Comparison of ENCODE assay signal across 1 cellular context in genomic region chr1:52365091-52365745, GRCh38.
TF ChIP-seq lines count a peak whose summit lies in the region.

No MANE protein-coding gene starts in this region.

TF ChIP-seq in GM12878, 131 proteins besides CTCF, POLR2A, EP300 and RAD21:
- TF ChIP-seq MLLT1 (IDR thresholded peaks at IDR 0.05) (0 out of 2 replicates have a peak, but pooled peaks have one; percentile 60), BCL11A (IDR thresholded peaks at IDR 0.05; ENCODE audit: low read depth, low read length) (no peak), NBN (IDR thresholded peaks at IDR 0.05) (0 out of 2 replicates have a peak, but pooled peaks have one; percentile 45), TAF1 (IDR thresholded peaks at IDR 0.05; ENCODE audit: borderline replicate concordance, low read depth, low read length) (no peak)
